ENCODE assay signal across 9 cellular contexts in genomic region chr2:75559633-75560021, GRCh38. TPM values are rescaled to one million over a fixed set of nuclear protein-coding genes. Genes with fewer than 3 reads are reported as not detected.
DNase-seq lines count a peak whose midpoint lies in the region; ATAC-seq and TF ChIP-seq lines count a peak whose summit lies in the region.
"Had no signal": no experiment of that assay in that cellular context is flagged by ENCODE, and none has a peak within 500 bp of the region (broad histone marks: within the 10 kb centered on the region; RNA-seq: fewer than 3 reads in every experiment).

No MANE protein-coding gene starts in this region.

- ATAC-seq in HG03442 (IDR thresholded peaks at IDR 0.05; ENCODE audit: unreplicated experiment) (no peak), gastroesophageal sphincter (no peak)

- TF ChIP-seq CTCF in fibroblast of lung (conservative IDR thresholded peaks at IDR 0.05 in 1 of 2, IDR thresholded peaks at IDR 0.05 in 1 of 2; ENCODE audit: low read depth in 1 of 2, low read length in 2 of 2): no peak
- TF ChIP-seq CTCF in RWPE1 (conservative IDR thresholded peaks at IDR 0.05; ENCODE audit: low read depth): no peak
- no peak for TF ChIP-seq CTCF in gastroesophageal sphincter (IDR thresholded peaks at IDR 0.05)

- no peak overlapping the region for H2AK5ac ChIP-seq in trophoblast cell (ENCODE audit: low read length)

- H3K4me2 ChIP-seq in fibroblast of lung (ENCODE audit: extremely low read depth, insufficient read depth, low read length) (peak overlapping the region; percentile 83), trophoblast cell (ENCODE audit: low read length) (peak overlapping the region; percentile 87)

- H3K79me2 ChIP-seq in fibroblast of lung (ENCODE audit: control insufficient read depth, insufficient read depth, low read length): peaks cover 55% of the 10 kb centered on the region
- H3K79me2 ChIP-seq in trophoblast cell (ENCODE audit: control insufficient read depth, insufficient read depth, low read length, poor library complexity): peaks cover 2% of the 10 kb centered on the region

- no peak overlapping the region for H2BK12ac ChIP-seq in trophoblast cell (ENCODE audit: low read length)

- CTCF ChIA-PET in RWPE1 (lab: Yijun Ruan, JAX): interaction anchor here (0.7 to 1.8 kb wide), 3 partner anchors 49 to 1615 kb away, joined by 3 to 8 read pairs (median 6); no protein-coding TSS in a partner anchor

- intact Hi-C loops in posterior vena cava (cut with DNase I): no loop called here

- peaks cover 11% of the 10 kb centered on the region for H3K79me1 ChIP-seq in trophoblast cell (ENCODE audit: low read length)

- peak overlapping the region; percentile 94 for H3K27ac ChIP-seq in SJSA1
- H3K27ac ChIP-seq in fibroblast of lung (ENCODE audit: insufficient read depth, low read length): peak overlapping the region; percentile 87
- H3K27ac ChIP-seq in trophoblast cell (ENCODE audit: low read depth, low read length): no peak overlapping the region
- H3K27ac ChIP-seq in RWPE1: no peak overlapping the region
- no peak overlapping the region for H3K27ac ChIP-seq in gastroesophageal sphincter
- H3K27ac ChIP-seq: HL-60 had no signal

- DNase-seq in ELR (ENCODE audit: low read depth) (peak; percentile 22), SJSA1 (ENCODE audit: low read depth in 1 of 2, low spot score in 2 of 2) (no peak), fibroblast of lung (ENCODE audit: low read depth in 2 of 2) (no peak), trophoblast cell (no peak), posterior vena cava (ENCODE audit: low spot score) (no peak), RWPE1 (ENCODE audit: low spot score) (no peak)

- H2BK5ac ChIP-seq in trophoblast cell (ENCODE audit: low read depth, low read length, poor library complexity): no peak overlapping the region

- no peak for TF ChIP-seq POLR2A in gastroesophageal sphincter (IDR thresholded peaks at IDR 0.05)

- H4K12ac ChIP-seq in trophoblast cell (ENCODE audit: low read depth, low read length): no peak overlapping the region

- no CpG with 5 or more reads among the region's 9 CpGs for WGBS in trophoblast cell (ENCODE audit: extremely low coverage, insufficient coverage, insufficient read length)
- WGBS in gastroesophageal sphincter (ENCODE audit: low coverage in 1 of 2), 2 donors: 14 to 19% methylated on average over 3 to 8 of the region's 9 CpGs

- no peak overlapping the region for H3K23ac ChIP-seq in trophoblast cell (ENCODE audit: low read length)

- no peaks in the 10 kb centered on the region for H3K27me3 ChIP-seq in SJSA1 (replicated peaks)
- no peaks in the 10 kb centered on the region for H3K27me3 ChIP-seq in fibroblast of lung (ENCODE audit: control insufficient read depth, insufficient read depth, low read length)
- no peaks in the 10 kb centered on the region for H3K27me3 ChIP-seq in trophoblast cell (ENCODE audit: insufficient read depth, low read length)
- peaks cover 57% of the 10 kb centered on the region for H3K27me3 ChIP-seq in gastroesophageal sphincter

- H3K36me3 ChIP-seq in SJSA1 (peaks cover 58% of the 10 kb centered on the region), fibroblast of lung (ENCODE audit: control insufficient read depth, insufficient read depth, low read length) (no peaks in the 10 kb centered on the region), trophoblast cell (ENCODE audit: control insufficient read depth in 1 of 2, insufficient read depth in 2 of 2, low read length in 2 of 2) (no peaks in the 10 kb centered on the region), gastroesophageal sphincter (no peaks in the 10 kb centered on the region)

- H3K4me1 ChIP-seq in SJSA1 (replicated peaks): peaks cover 61% of the 10 kb centered on the region
- H3K4me1 ChIP-seq in fibroblast of lung (ENCODE audit: control insufficient read depth, extremely low read depth, insufficient read depth, low read length): peaks cover 12% of the 10 kb centered on the region
- H3K4me1 ChIP-seq in trophoblast cell (ENCODE audit: control insufficient read depth in 1 of 2, insufficient read depth in 2 of 2, low read length in 2 of 2): peaks cover 6 to 15% of the 10 kb centered on the region in 2 experiments
- peaks cover 0 to 20% (median 0%) of the 10 kb centered on the region in 3 donors for H3K4me1 ChIP-seq in gastroesophageal sphincter

- no peaks in the 10 kb centered on the region for H4K20me1 ChIP-seq in fibroblast of lung (ENCODE audit: control insufficient read depth, extremely low read depth, insufficient read depth, low read length)

- H4K91ac ChIP-seq in trophoblast cell (ENCODE audit: low read depth, low read length): no peak overlapping the region

- H3K4me3 ChIP-seq in SJSA1 (peak overlapping the region; percentile 80), fibroblast of lung (replicated peaks in 1 of 4; ENCODE audit: control extremely low read depth in 1 of 4, insufficient read depth in 1 of 4, low read depth in 3 of 4, low read length in 4 of 4) (peak overlapping the region; percentile 76 to 83 (median 80)), trophoblast cell (ENCODE audit: low read depth, low read length) (peak overlapping the region; percentile 80), gastroesophageal sphincter (peak overlapping the region in 1 of 2 donors; percentile 50)

- no peak overlapping the region for H3K18ac ChIP-seq in trophoblast cell (ENCODE audit: low read length)

- POLR2A ChIA-PET in RWPE1 (lab: Yijun Ruan, JAX; ENCODE audit: low non-redundant PET): interaction anchor here (1.2 kb wide), 1 partner anchor 43 kb away, joined by 3 read pairs; no protein-coding TSS in a partner anchor

- no peak for TF ChIP-seq EP300 in gastroesophageal sphincter (IDR thresholded peaks at IDR 0.05)

- H3K9me3 ChIP-seq in SJSA1 (replicated peaks) (no peaks in the 10 kb centered on the region), fibroblast of lung (ENCODE audit: control insufficient read depth, insufficient read depth, low read depth, low read length) (no peaks in the 10 kb centered on the region), trophoblast cell (ENCODE audit: insufficient read depth, low read depth, low read length) (no peaks in the 10 kb centered on the region), gastroesophageal sphincter (no peaks in the 10 kb centered on the region)

- H2AFZ ChIP-seq in fibroblast of lung (ENCODE audit: low read length): peak overlapping the region; percentile 34
- H2AFZ ChIP-seq in trophoblast cell (ENCODE audit: insufficient read depth, low read length, poor library complexity): no peak overlapping the region

- H3K9ac ChIP-seq in fibroblast of lung (ENCODE audit: insufficient read depth, low read length) (peak overlapping the region; percentile 76), trophoblast cell (ENCODE audit: low read length) (peak overlapping the region; percentile 15)

- no peak overlapping the region for H2BK120ac ChIP-seq in trophoblast cell (ENCODE audit: insufficient read depth, low read length, poor library complexity)

- no peak overlapping the region for H4K8ac ChIP-seq in trophoblast cell (ENCODE audit: low read depth, low read length)

- H3K14ac ChIP-seq in trophoblast cell (ENCODE audit: low read length): no peak overlapping the region

- H3K4ac ChIP-seq in trophoblast cell (ENCODE audit: low read depth, low read length): no peak overlapping the region

RNA-seq across cellular contexts. Expression of gene EVA1A, which starts 1.1 kb away (rescaled TPM):
- 152 and 214 TPM in 2 replicates for total RNA-seq in SJSA1 (2014; rRNA removed; shearing (Covaris generic))
- total RNA-seq in fibroblast of lung: 16.2 and 31.7 TPM in 2 replicates
- polyA plus RNA-seq in fibroblast of lung: 10.0 and 22.8 TPM in 2 replicates
- 26.6 and 45.3 TPM in 2 replicates for polyA plus RNA-seq in fibroblast of lung (2012)
- polyA minus RNA-seq in fibroblast of lung (ENCODE audit: low replicate concordance): 54.7 and 80.7 TPM in 2 replicates
- 20.1 and 20.6 TPM in 2 replicates for polyA plus RNA-seq in trophoblast cell (2013)
- 1 to 10 TPM in 1 of 2 donors, under 1 TPM in 1; 0.56 to 1.1 TPM for total RNA-seq in posterior vena cava
- under 1 TPM in 1 of 4 donors, not detected in 3; 0.74 TPM for total RNA-seq in gastroesophageal sphincter

Comparison
In these comparisons a context has a peak if more than half of its experiments do, and no peak if none do; other contexts are left out.
1. H3K27ac ChIP-seq: peak in SJSA1 (single experiment) and fibroblast of lung (single experiment); none in trophoblast cell (single experiment), RWPE1 (single experiment) and gastroesophageal sphincter (0 of 4).